ENCODE assay signal across 17 cellular contexts in the genomic region with DNA sequence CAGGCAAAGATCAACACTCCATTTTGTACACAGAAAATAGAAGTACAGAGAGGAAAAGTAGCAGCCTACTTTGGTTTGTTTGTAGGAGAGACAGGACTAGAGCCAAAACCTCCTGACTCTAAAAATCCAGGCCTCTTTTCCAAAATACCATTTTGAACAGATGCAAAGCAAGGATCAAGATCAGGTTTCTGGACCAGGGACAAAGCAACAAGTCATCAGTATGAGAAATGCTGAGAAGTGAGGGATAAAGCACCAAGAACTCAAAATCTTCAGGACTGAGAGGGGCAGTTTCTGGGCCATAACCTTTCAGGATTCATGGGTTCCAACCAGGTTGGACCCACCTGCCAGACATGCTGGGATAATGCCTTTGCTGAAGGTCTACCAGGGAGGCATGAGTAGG.
DNase-seq lines count a peak whose midpoint lies in the region; ATAC-seq and TF ChIP-seq lines count a peak whose summit lies in the region.
"Had no signal": no experiment of that assay in that cellular context is flagged by ENCODE, and none has a peak within 500 bp of the region (broad histone marks: within the 10 kb centered on the region; RNA-seq: fewer than 3 reads in every experiment).

No MANE protein-coding gene starts in this region.

- no peaks in the 10 kb centered on the region for H3K36me3 ChIP-seq in HEK293 (ENCODE audit: control insufficient read depth in 2 of 2, insufficient read depth in 1 of 2, low read length in 2 of 2)
- H3K36me3 ChIP-seq in stomach smooth muscle (ENCODE audit: control insufficient read depth in 2 of 2, insufficient read depth in 2 of 2, low read length in 2 of 2), result no peaks in the 10 kb centered on the region

- DNase-seq in fibroblast of peridontal ligament (ENCODE audit: extremely low read depth), result peak; percentile 2
- DNase-seq in GM19240 (ENCODE audit: insufficient read length, low spot score), result no peak
- no peak for DNase-seq in anterior cingulate cortex (lab: John Stamatoyannopoulos, UW)
- DNase-seq: CD4-positive, CD25-positive, alpha-beta regulatory T cell; COR-L47; GDM1; Karpas-422; MV-4-11; NCI-H1105 treated with DMSO at 0.1 percent for 48 hours; NCI-H2081; NCI-H526 treated with DMSO at 0.1 percent for 48 hours; OCI-M1 had no signal

- TF ChIP-seq CTCF in HEK293 (tag by site-specific recombination; IDR thresholded peaks at IDR 0.05), result no peak
- TF ChIP-seq CTCF in nephron (IDR thresholded peaks at IDR 0.05; ENCODE audit: unreplicated experiment in 3 of 3), result no peak

- peaks cover 56% of the 10 kb centered on the region for H3K4me1 Mint-ChIP-seq in nephron
- H3K4me1 Mint-ChIP-seq: CD4-positive, CD25-positive, alpha-beta regulatory T cell had no signal

- H3K9me3 ChIP-seq in HEK293 (ENCODE audit: control insufficient read depth, insufficient read depth, low read depth, low read length) (no peaks in the 10 kb centered on the region), stomach smooth muscle (ENCODE audit: control insufficient read depth in 2 of 2, low read length in 2 of 2) (no peaks in the 10 kb centered on the region)

- H3K36me3 Mint-ChIP-seq in nephron (ENCODE audit: low read depth), result no peaks in the 10 kb centered on the region
- H3K36me3 Mint-ChIP-seq: CD4-positive, CD25-positive, alpha-beta regulatory T cell had no signal

- H3K27ac ChIP-seq in HEK293 (ENCODE audit: extremely low read depth, low read depth, low read length), result no peak overlapping the region
- H3K27ac ChIP-seq in stomach smooth muscle (ENCODE audit: low read length), result peak overlapping the region; percentile 1

- no peak overlapping the region for H3K4me3 Mint-ChIP-seq in nephron
- H3K4me3 Mint-ChIP-seq: CD4-positive, CD25-positive, alpha-beta regulatory T cell had no signal

- POLR2A ChIA-PET in HEK293 (lab: Yijun Ruan, JAX), result no interaction called here

- no peak overlapping the region for H3K9ac ChIP-seq in stomach smooth muscle (ENCODE audit: low read length in 2 of 2)

- H3K4me1 ChIP-seq in HEK293 (ENCODE audit: control insufficient read depth, insufficient read depth, low read length) (peaks cover 4% of the 10 kb centered on the region), stomach smooth muscle (ENCODE audit: control insufficient read depth, insufficient read depth, low read length) (peaks cover 18% of the 10 kb centered on the region)

- CTCF ChIA-PET in HEK293 (lab: Yijun Ruan, JAX), result interaction anchor here (1.0 kb wide), 1 partner anchor 13 kb away, joined by 4 read pairs; no protein-coding TSS in a partner anchor

- no peak for ATAC-seq in HG02870 (IDR thresholded peaks at IDR 0.05; ENCODE audit: unreplicated experiment)
- ATAC-seq: HCT116 had no signal

- H3K27me3 ChIP-seq in stomach smooth muscle (ENCODE audit: control insufficient read depth in 1 of 2, insufficient read depth in 2 of 2, low read length in 2 of 2), result peaks cover 0 to 5% of the 10 kb centered on the region in 2 donors

- H3K27ac Mint-ChIP-seq in nephron, result peak overlapping the region; percentile 67 to 74 (median 68)
- H3K27ac Mint-ChIP-seq: CD4-positive, CD25-positive, alpha-beta regulatory T cell had no signal

- H3K27me3 Mint-ChIP-seq in nephron (ENCODE audit: low read depth), result no peaks in the 10 kb centered on the region

- H3K4me3 ChIP-seq in HEK293 (ENCODE audit: low read depth, low read length) (no peak overlapping the region), stomach smooth muscle (ENCODE audit: low read length in 2 of 2) (no peak overlapping the region)

- no peaks in the 10 kb centered on the region for H3K9me3 Mint-ChIP-seq in nephron

TF ChIP-seq in HEK293, 187 proteins besides CTCF, POLR2A, EP300 and RAD21:
- peak; percentile 72 for TF ChIP-seq SCRT2 (tag by site-specific recombination; IDR thresholded peaks at IDR 0.05)
- no peak for TF ChIP-seq SETDB1 (IDR thresholded peaks at IDR 0.05; ENCODE audit: insufficient read length, low read length)
